In the genomic region with DNA sequence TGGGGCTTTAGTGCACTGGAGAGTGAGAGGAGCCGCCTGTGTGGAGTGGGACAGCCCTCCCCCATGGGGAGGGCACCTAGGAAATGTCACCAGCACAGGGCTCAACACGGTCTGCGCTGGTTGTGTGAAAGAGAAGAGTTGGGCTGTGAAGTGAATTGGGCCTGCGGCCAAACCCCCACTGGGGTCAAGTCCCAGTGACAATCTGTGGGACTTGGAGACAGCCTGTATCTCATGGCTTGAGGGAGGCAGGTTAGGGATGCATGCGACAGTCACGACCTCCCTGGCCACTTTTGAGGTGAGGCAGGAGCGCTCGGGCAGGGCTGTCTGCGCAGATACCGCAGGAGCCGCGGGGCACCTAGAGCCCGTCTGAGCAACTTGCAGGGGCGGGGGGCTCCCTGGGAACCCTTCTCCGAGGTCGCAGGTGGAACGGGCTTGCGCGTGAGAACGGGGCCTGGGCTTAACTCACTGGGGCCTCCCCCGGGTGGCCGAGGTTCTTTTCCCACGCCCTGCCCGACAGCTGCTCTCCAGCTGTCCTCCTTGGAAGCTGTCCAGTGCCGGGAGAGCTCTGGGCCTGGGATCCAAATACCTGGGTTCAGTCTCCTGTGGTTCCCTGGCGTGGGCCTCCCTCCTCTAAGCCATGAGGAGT, we compare ENCODE assay signal across 1 cellular context.
TF ChIP-seq lines count a peak whose summit lies in the region.

No MANE protein-coding gene starts in this region.

TF ChIP-seq in GM23338, 12 proteins besides CTCF, POLR2A, EP300 and RAD21 (continued from another document):
- TF ChIP-seq, protein P1, sequence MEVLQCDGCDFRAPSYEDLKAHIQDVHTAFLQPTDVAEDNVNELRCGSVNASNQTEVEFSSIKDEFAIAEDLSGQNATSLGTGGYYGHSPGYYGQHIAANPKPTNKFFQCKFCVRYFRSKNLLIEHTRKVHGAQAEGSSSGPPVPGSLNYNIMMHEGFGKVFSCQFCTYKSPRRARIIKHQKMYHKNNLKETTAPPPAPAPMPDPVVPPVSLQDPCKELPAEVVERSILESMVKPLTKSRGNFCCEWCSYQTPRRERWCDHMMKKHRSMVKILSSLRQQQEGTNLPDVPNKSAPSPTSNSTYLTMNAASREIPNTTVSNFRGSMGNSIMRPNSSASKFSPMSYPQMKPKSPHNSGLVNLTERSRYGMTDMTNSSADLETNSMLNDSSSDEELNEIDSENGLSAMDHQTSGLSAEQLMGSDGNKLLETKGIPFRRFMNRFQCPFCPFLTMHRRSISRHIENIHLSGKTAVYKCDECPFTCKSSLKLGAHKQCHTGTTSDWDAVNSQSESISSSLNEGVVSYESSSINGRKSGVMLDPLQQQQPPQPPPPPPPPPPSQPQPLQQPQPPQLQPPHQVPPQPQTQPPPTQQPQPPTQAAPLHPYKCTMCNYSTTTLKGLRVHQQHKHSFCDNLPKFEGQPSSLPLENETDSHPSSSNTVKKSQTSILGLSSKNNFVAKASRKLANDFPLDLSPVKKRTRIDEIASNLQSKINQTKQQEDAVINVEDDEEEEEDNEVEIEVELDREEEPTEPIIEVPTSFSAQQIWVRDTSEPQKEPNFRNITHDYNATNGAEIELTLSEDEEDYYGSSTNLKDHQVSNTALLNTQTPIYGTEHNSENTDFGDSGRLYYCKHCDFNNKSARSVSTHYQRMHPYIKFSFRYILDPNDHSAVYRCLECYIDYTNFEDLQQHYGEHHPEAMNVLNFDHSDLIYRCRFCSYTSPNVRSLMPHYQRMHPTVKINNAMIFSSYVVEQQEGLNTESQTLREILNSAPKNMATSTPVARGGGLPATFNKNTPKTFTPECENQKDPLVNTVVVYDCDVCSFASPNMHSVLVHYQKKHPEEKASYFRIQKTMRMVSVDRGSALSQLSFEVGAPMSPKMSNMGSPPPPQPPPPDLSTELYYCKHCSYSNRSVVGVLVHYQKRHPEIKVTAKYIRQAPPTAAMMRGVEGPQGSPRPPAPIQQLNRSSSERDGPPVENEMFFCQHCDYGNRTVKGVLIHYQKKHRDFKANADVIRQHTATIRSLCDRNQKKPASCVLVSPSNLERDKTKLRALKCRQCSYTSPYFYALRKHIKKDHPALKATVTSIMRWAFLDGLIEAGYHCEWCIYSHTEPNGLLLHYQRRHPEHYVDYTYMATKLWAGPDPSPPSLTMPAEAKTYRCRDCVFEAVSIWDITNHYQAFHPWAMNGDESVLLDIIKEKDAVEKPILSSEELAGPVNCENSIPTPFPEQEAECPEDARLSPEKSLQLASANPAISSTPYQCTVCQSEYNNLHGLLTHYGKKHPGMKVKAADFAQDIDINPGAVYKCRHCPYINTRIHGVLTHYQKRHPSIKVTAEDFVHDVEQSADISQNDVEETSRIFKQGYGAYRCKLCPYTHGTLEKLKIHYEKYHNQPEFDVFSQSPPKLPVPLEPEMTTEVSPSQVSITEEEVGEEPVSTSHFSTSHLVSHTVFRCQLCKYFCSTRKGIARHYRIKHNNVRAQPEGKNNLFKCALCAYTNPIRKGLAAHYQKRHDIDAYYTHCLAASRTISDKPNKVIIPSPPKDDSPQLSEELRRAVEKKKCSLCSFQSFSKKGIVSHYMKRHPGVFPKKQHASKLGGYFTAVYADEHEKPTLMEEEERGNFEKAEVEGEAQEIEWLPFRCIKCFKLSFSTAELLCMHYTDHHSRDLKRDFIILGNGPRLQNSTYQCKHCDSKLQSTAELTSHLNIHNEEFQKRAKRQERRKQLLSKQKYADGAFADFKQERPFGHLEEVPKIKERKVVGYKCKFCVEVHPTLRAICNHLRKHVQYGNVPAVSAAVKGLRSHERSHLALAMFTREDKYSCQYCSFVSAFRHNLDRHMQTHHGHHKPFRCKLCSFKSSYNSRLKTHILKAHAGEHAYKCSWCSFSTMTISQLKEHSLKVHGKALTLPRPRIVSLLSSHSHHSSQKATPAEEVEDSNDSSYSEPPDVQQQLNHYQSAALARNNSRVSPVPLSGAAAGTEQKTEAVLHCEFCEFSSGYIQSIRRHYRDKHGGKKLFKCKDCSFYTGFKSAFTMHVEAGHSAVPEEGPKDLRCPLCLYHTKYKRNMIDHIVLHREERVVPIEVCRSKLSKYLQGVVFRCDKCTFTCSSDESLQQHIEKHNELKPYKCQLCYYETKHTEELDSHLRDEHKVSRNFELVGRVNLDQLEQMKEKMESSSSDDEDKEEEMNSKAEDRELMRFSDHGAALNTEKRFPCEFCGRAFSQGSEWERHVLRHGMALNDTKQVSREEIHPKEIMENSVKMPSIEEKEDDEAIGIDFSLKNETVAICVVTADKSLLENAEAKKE (CRISPR knock-in tag; IDR thresholded peaks at IDR 0.05): no peak
- TF ChIP-seq, protein P2, sequence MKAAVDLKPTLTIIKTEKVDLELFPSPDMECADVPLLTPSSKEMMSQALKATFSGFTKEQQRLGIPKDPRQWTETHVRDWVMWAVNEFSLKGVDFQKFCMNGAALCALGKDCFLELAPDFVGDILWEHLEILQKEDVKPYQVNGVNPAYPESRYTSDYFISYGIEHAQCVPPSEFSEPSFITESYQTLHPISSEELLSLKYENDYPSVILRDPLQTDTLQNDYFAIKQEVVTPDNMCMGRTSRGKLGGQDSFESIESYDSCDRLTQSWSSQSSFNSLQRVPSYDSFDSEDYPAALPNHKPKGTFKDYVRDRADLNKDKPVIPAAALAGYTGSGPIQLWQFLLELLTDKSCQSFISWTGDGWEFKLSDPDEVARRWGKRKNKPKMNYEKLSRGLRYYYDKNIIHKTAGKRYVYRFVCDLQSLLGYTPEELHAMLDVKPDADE (IDR thresholded peaks at IDR 0.05): no peak
- no peak for TF ChIP-seq JUNB (IDR thresholded peaks at IDR 0.05; ENCODE audit: unreplicated experiment)
- no peak for TF ChIP-seq NANOG (IDR thresholded peaks at IDR 0.05; ENCODE audit: borderline replicate concordance)
- TF ChIP-seq ZNF331 (CRISPR knock-in tag; IDR thresholded peaks at IDR 0.05; ENCODE audit: low read depth): no peak
- TF ChIP-seq EZH2 (IDR thresholded peaks at IDR 0.05; ENCODE audit: low read depth, unreplicated experiment): no peak
- TF ChIP-seq POLR2AphosphoS5 (IDR thresholded peaks at IDR 0.05; ENCODE audit: low read depth): no peak
- TF ChIP-seq, protein P3, sequence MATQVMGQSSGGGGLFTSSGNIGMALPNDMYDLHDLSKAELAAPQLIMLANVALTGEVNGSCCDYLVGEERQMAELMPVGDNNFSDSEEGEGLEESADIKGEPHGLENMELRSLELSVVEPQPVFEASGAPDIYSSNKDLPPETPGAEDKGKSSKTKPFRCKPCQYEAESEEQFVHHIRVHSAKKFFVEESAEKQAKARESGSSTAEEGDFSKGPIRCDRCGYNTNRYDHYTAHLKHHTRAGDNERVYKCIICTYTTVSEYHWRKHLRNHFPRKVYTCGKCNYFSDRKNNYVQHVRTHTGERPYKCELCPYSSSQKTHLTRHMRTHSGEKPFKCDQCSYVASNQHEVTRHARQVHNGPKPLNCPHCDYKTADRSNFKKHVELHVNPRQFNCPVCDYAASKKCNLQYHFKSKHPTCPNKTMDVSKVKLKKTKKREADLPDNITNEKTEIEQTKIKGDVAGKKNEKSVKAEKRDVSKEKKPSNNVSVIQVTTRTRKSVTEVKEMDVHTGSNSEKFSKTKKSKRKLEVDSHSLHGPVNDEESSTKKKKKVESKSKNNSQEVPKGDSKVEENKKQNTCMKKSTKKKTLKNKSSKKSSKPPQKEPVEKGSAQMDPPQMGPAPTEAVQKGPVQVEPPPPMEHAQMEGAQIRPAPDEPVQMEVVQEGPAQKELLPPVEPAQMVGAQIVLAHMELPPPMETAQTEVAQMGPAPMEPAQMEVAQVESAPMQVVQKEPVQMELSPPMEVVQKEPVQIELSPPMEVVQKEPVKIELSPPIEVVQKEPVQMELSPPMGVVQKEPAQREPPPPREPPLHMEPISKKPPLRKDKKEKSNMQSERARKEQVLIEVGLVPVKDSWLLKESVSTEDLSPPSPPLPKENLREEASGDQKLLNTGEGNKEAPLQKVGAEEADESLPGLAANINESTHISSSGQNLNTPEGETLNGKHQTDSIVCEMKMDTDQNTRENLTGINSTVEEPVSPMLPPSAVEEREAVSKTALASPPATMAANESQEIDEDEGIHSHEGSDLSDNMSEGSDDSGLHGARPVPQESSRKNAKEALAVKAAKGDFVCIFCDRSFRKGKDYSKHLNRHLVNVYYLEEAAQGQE (IDR thresholded peaks at IDR 0.05; ENCODE audit: unreplicated experiment): no peak
- TF ChIP-seq EZH2phosphoT487 (IDR thresholded peaks at IDR 0.05; ENCODE audit: unreplicated experiment): no peak
- no peak for TF ChIP-seq ZNF114 (CRISPR knock-in tag; IDR thresholded peaks at IDR 0.05)
TF ChIP-seq in GM23338: peak in this region for 0.
